Comparison of ENCODE assay signal across 8 cellular contexts in the genomic region with DNA sequence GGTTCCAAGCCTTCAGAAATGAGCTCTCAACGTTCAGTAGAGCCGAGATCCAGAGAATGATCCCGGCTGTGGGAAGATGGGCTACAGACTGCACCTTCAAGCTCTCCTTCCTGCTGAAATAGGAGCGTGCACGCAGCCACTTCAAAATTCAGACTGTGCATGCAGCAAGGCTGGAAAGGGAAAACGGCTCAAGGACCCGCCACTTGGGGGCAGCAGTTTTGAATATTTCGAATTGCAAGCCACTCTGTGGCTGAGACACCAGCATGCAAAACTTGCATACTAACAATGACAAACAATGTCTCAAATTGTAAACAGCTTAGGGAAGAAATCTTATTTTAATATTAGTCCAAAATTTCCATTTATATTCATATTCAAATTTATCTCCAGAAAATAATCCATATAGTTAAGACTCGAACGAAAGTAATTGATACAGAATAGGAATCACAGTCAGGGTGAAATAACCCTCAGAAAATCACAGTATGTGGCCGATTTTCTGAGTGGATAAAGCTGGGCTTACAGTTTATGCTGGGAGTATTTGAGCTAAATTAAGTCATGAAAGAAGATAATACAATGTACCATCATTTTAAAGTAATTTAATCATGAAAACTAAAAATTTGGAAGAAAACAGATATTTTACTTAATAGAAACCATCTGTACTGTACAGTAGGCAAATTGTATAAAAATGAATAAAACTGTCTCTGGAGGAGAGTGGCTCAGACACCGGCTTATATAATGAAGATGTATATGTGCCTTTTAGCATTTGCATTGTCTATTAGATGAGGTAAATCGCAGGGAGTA.
DNase-seq lines count a peak whose midpoint lies in the region; ATAC-seq and TF ChIP-seq lines count a peak whose summit lies in the region.

No MANE protein-coding gene starts in this region.

- H3K4me1 ChIP-seq in uterus = no peaks in the 10 kb centered on the region

- H3K27ac ChIP-seq in uterus = no peak overlapping the region

- intact Hi-C loops in uterus (cut with DNase I; ENCODE audit: low total_unique reads) = no loop called here

- H3K4me3 ChIP-seq in fibroblast of mammary gland (ENCODE audit: control insufficient read depth, low read depth, low read length) (no peak overlapping the region), uterus (no peak overlapping the region)

- no peaks in the 10 kb centered on the region for H3K36me3 ChIP-seq in uterus

- ATAC-seq in GM21723 (IDR thresholded peaks at IDR 0.05; ENCODE audit: unreplicated experiment) (peak; percentile 72), HG02623 (IDR thresholded peaks at IDR 0.05; ENCODE audit: unreplicated experiment) (no peak)

- DNase-seq in DMS 273 treated with DMSO at 0.1 percent for 48 hours (lab: John Stamatoyannopoulos, UW) = peak; percentile 3
- DNase-seq in NCI-H460 (ENCODE audit: extremely low read depth, low read depth) = peak; percentile 46
- peak; percentile 26 for DNase-seq in activated T-cell treated with anti-CD3 and anti-CD28 coated beads for 1 hour (ENCODE audit: low read depth)
- peak; percentile 51 for DNase-seq in fibroblast of mammary gland (ENCODE audit: low read depth)
- DNase-seq in occipital lobe (lab: John Stamatoyannopoulos, UW) = peak; percentile 42
- peak; percentile 19 to 34 for DNase-seq in uterus

- H3K27me3 ChIP-seq in uterus = peaks cover 0 to 8% of the 10 kb centered on the region in 2 donors

- no peaks in the 10 kb centered on the region for H3K9me3 ChIP-seq in uterus

- no peak for TF ChIP-seq POLR2A in uterus (IDR thresholded peaks at IDR 0.05)

- TF ChIP-seq CTCF in fibroblast of mammary gland (conservative IDR thresholded peaks at IDR 0.05; ENCODE audit: control insufficient read depth, insufficient read depth, low read depth, low read length) (peak; percentile 57), uterus (IDR thresholded peaks at IDR 0.05) (peak; percentile 18 to 45 (median 26))
